ENCODE assay signal across 8 cellular contexts in genomic region chr6:31737315-31738047, GRCh38. TPM values are rescaled to one million over a fixed set of nuclear protein-coding genes. Genes with fewer than 3 reads are reported as not detected.
DNase-seq lines count a peak whose midpoint lies in the region; ATAC-seq and TF ChIP-seq lines count a peak whose summit lies in the region.
"Had no signal": no experiment of that assay in that cellular context is flagged by ENCODE, and none has a peak within 500 bp of the region (broad histone marks: within the 10 kb centered on the region; RNA-seq: fewer than 3 reads in every experiment).

No MANE protein-coding gene starts in this region.

- H3K36me3 ChIP-seq in HAP-1 (replicated peaks) = peaks cover 40% of the 10 kb centered on the region
- H3K36me3 ChIP-seq in muscle layer of duodenum (ENCODE audit: control insufficient read depth in 1 of 2, insufficient read depth in 2 of 2, low read length in 2 of 2) = peaks cover 16 to 35% of the 10 kb centered on the region in 2 donors

- intact Hi-C loops in MCF 10A (cut with micrococcal nuclease) = loop anchor here (2.0 kb wide), 1 partner anchor 35 kb away; the partner anchor contains the start of gene ABHD16A

- peak; percentile 79 to 87 for DNase-seq in HAP-1 (ENCODE audit: low spot score in 2 of 2)
- peak; percentile 30 for DNase-seq in NCI-H774 (lab: John Stamatoyannopoulos, UW)
- no peak for DNase-seq in MCF 10A (ENCODE audit: unreplicated experiment)
- no peak for DNase-seq in cortex of kidney (lab: John Stamatoyannopoulos, UW)

- in situ Hi-C loops in HAP-1 (cut with MboI; ENCODE audit: low sequenced_read_pairs) = loop anchor here (5.0 kb wide), 1 partner anchor 95 kb away; no protein-coding TSS in a partner anchor

- H3K4me1 Mint-ChIP-seq in MCF 10A (ENCODE audit: insufficient read depth, unreplicated experiment) = peaks cover 40% of the 10 kb centered on the region

- peak overlapping the region; percentile 81 for H3K27ac Mint-ChIP-seq in MCF 10A (ENCODE audit: low read depth, unreplicated experiment)

- peaks cover 19% of the 10 kb centered on the region for H3K36me3 Mint-ChIP-seq in MCF 10A (ENCODE audit: insufficient read depth, unreplicated experiment)

- POLR2A ChIA-PET in MCF 10A (lab: Yijun Ruan, JAX) = interaction anchor here (1.0 to 11.8 kb wide), 12 partner anchors 12 to 96 kb away, joined by 3 to 95 read pairs (median 15); partner anchors contain the start of genes ABHD16A, CSNK2B, GPANK1 and HSPA1A

- H3K27me3 ChIP-seq in HAP-1 (ENCODE audit: low read depth) (no peaks in the 10 kb centered on the region), muscle layer of duodenum (ENCODE audit: low read depth, low read length) (no peaks in the 10 kb centered on the region)

- peak overlapping the region; percentile 100 for H3K27ac ChIP-seq in muscle layer of duodenum (ENCODE audit: low read length)

- H3K4me1 ChIP-seq in HAP-1 = peaks cover 42% of the 10 kb centered on the region
- peaks cover 4 to 32% of the 10 kb centered on the region in 2 donors for H3K4me1 ChIP-seq in muscle layer of duodenum (ENCODE audit: control insufficient read depth in 1 of 2, insufficient read depth in 2 of 2, low read length in 2 of 2)

- ATAC-seq in esophagus mucosa = no peak
- no peak for ATAC-seq in GM18907 (IDR thresholded peaks at IDR 0.05; ENCODE audit: unreplicated experiment)

- H3K9me3 ChIP-seq in HAP-1 = no peaks in the 10 kb centered on the region
- no peaks in the 10 kb centered on the region for H3K9me3 ChIP-seq in muscle layer of duodenum (ENCODE audit: control insufficient read depth in 1 of 2, low read length in 2 of 2)

- H3K27me3 Mint-ChIP-seq in MCF 10A (ENCODE audit: insufficient read depth, unreplicated experiment) = no peaks in the 10 kb centered on the region

- H3K4me3 ChIP-seq in HAP-1 = no peak overlapping the region
- H3K4me3 ChIP-seq in muscle layer of duodenum (ENCODE audit: low read depth in 1 of 2, low read length in 2 of 2) = peak overlapping the region; percentile 27 to 92

- H3K9me3 Mint-ChIP-seq in MCF 10A (ENCODE audit: unreplicated experiment) = no peaks in the 10 kb centered on the region

- BruUV-seq in MCF 10A (replicated peaks; lab: Mats Ljungman, UMichigan) = no TSS peak

- no peak for TF ChIP-seq CTCF in MCF 10A (IDR thresholded peaks at IDR 0.05; ENCODE audit: unreplicated experiment)

- peak overlapping the region; percentile 10 for H3K4me3 Mint-ChIP-seq in MCF 10A (ENCODE audit: unreplicated experiment)

- CTCF ChIA-PET in MCF 10A (lab: Yijun Ruan, JAX) = interaction anchor here (0.6 to 1.7 kb wide), 5 partner anchors 32 to 102 kb away, joined by 3 to 5 read pairs (median 4); partner anchors contain the start of genes HSPA1A and HSPA1L

RNA-seq across cellular contexts. Expression of gene CLIC1, which starts 1.2 kb away (rescaled TPM):
- total RNA-seq in MCF 10A (2022) (511 and 632 TPM in 2 replicates), esophagus mucosa (372 TPM)

RNA-seq across cellular contexts. Expression of gene MSH5, which starts 2.3 kb away (rescaled TPM):
- total RNA-seq in MCF 10A (2022) = 36.6 and 43.1 TPM in 2 replicates
- 12.0 TPM for total RNA-seq in esophagus mucosa

RNA-seq across cellular contexts. Expression of gene DDAH2, which starts 8.4 kb away (rescaled TPM):
- 8.5 and 13.5 TPM in 2 replicates for total RNA-seq in MCF 10A (2022)
- total RNA-seq in esophagus mucosa = 15.3 TPM

RNA-seq across cellular contexts. Expression of gene MPIG6B, which starts 14.3 kb away (rescaled TPM):
- not detected in 2 replicates for total RNA-seq in MCF 10A (2022)
- total RNA-seq in esophagus mucosa = 1.1 TPM

RNA-seq across cellular contexts. Expression of gene LY6G6C, which starts 15.9 kb away (rescaled TPM):
- total RNA-seq in MCF 10A (2022) (0.32 TPM in 1 of 2 replicates, not detected in the other), esophagus mucosa (10.8 TPM)
- total RNA-seq: subcutaneous adipose tissue had no signal

Comparison
In these comparisons a context has a peak if more than half of its experiments do, and no peak if none do; other contexts are left out.
1. DNase-seq: peak in HAP-1 (2 of 2) and NCI-H774 (single experiment); none in MCF 10A (single experiment) and cortex of kidney (single experiment).